Comparison of ENCODE assay signal across 10 cellular contexts in genomic region chr9:27125030-27125429, GRCh38. TPM values are rescaled to one million over a fixed set of nuclear protein-coding genes. Genes with fewer than 3 reads are reported as not detected.
DNase-seq lines count a peak whose midpoint lies in the region; ATAC-seq, FAIRE-seq and TF ChIP-seq lines count a peak whose summit lies in the region.
"Had no signal": no experiment of that assay in that cellular context is flagged by ENCODE, and none has a peak within 500 bp of the region (broad histone marks: within the 10 kb centered on the region; RNA-seq: fewer than 3 reads in every experiment).

No MANE protein-coding gene starts in this region.

- intact Hi-C loops in prostate gland (cut with DNase I): no loop called here

- ATAC-seq in HG03095 (IDR thresholded peaks at IDR 0.05; ENCODE audit: unreplicated experiment): no peak
- ATAC-seq in GM21390 (IDR thresholded peaks at IDR 0.05; ENCODE audit: unreplicated experiment): no peak
- ATAC-seq: stimulated activated naive CD8-positive, alpha-beta T cell treated with anti-CD3 and anti-CD28 coated beads, Interleukin-15, amount 100 ng/mL, for 72 hours had no signal

- DNase-seq in Daoy (ENCODE audit: low read depth) (peak; percentile 90), RCC 7860 (ENCODE audit: low spot score) (peak; percentile 74), foreskin fibroblast (peak; percentile 8 to 49), prostate gland (ENCODE audit: low spot score) (peak; percentile 5)
- no peak for DNase-seq in stimulated activated naive CD4-positive, alpha-beta T cell (lab: John Stamatoyannopoulos, UW)
- DNase-seq in stimulated activated CD4-positive, alpha-beta T cell treated with anti-CD3 and anti-CD28 coated beads, Interleukin-4, amount 100 ng/mL, for 4 hours: no peak
- DNase-seq: activated B cell treated with CpG ODN at 0.5 μM for 24 hours; stimulated activated naive CD8-positive, alpha-beta T cell treated with anti-CD3 and anti-CD28 coated beads, Interleukin-15, amount 100 ng/mL, for 72 hours had no signal

- TF ChIP-seq POLR2A in prostate gland (IDR thresholded peaks at IDR 0.05): no peak

- no peaks in the 10 kb centered on the region for H3K4me1 ChIP-seq in prostate gland (replicated peaks)

- no peaks in the 10 kb centered on the region for H3K36me3 ChIP-seq in prostate gland

- WGBS in prostate gland: 16% methylated on average over 4 of the region's 4 CpGs

- H3K27ac ChIP-seq in prostate gland: no peak overlapping the region

- no peaks in the 10 kb centered on the region for H3K27me3 ChIP-seq in prostate gland (replicated peaks; ENCODE audit: insufficient read depth)

- no peak for TF ChIP-seq CTCF in foreskin fibroblast (IDR thresholded peaks at IDR 0.05; ENCODE audit: low read depth, low read length)
- no peak for TF ChIP-seq CTCF in prostate gland (IDR thresholded peaks at IDR 0.05)

- FAIRE-seq in RCC 7860 (lab: Jason Lieb, UNC): peak; percentile 70

- no peaks in the 10 kb centered on the region for H3K9me3 ChIP-seq in prostate gland

- H3K4me3 ChIP-seq in foreskin fibroblast (ENCODE audit: low read depth in 1 of 2, low read length in 2 of 2) (no peak overlapping the region), prostate gland (no peak overlapping the region)

RNA-seq across cellular contexts. Expression of gene TEK, which starts 16.0 kb away (rescaled TPM):
- 9.3 and 11.3 TPM in 2 replicates for total RNA-seq in Daoy (2014; rRNA removed; shearing (Covaris generic))
- total RNA-seq in prostate gland: 1 to 10 TPM; 3.5 to 5.5 TPM
- total RNA-seq: activated B cell treated with CpG ODN at 0.5 μM for 24 hours had no signal

Comparison
In these comparisons a context has a peak if more than half of its experiments do, and no peak if none do; other contexts are left out.
1. DNase-seq: peak in Daoy (single experiment), RCC 7860 (single experiment), foreskin fibroblast (2 of 2) and prostate gland (single experiment); none in stimulated activated naive CD4-positive, alpha-beta T cell (0 of 6) and stimulated activated CD4-positive, alpha-beta T cell treated with anti-CD3 and anti-CD28 coated beads, Interleukin-4, amount 100 ng/mL, for 4 hours (0 of 2).